25 cellular contexts compared by ENCODE assay signal in genomic region chr13:110154370-110155031, GRCh38.
DNase-seq lines count a peak whose midpoint lies in the region; ATAC-seq and TF ChIP-seq lines count a peak whose summit lies in the region.
"Had no signal": no experiment of that assay in that cellular context is flagged by ENCODE, and none has a peak within 500 bp of the region (broad histone marks: within the 10 kb centered on the region; RNA-seq: fewer than 3 reads in every experiment).

No MANE protein-coding gene starts in this region.

- H3K9me3 Mint-ChIP-seq in activated T-helper 17 cell treated with anti-CD3 and anti-CD28 coated beads, Interleukin-2, amount 50 U/mL, for 72 hours = no peaks in the 10 kb centered on the region
- no peaks in the 10 kb centered on the region for H3K9me3 Mint-ChIP-seq in neural progenitor cell

- no peaks in the 10 kb centered on the region for H3K79me2 ChIP-seq in neural progenitor cell (ENCODE audit: low read depth)

- no peaks in the 10 kb centered on the region for H3K4me1 Mint-ChIP-seq in activated T-helper 17 cell treated with anti-CD3 and anti-CD28 coated beads, Interleukin-2, amount 50 U/mL, for 72 hours
- no peaks in the 10 kb centered on the region for H3K4me1 Mint-ChIP-seq in neural progenitor cell
- H3K4me1 Mint-ChIP-seq: CD4-positive, CD25-positive, alpha-beta regulatory T cell; naive B cell had no signal

- no peak overlapping the region for H4K8ac ChIP-seq in mesenchymal stem cell (ENCODE audit: low read length)

- no peak overlapping the region for H3K18ac ChIP-seq in mesenchymal stem cell (ENCODE audit: low read depth in 1 of 2, low read length in 2 of 2)

- H2BK15ac ChIP-seq in mesenchymal stem cell (ENCODE audit: low read depth, poor library complexity, severe bottlenecking) = no peak overlapping the region

- H3K9me3 ChIP-seq in HEK293 (ENCODE audit: control insufficient read depth, insufficient read depth, low read depth, low read length) (no peaks in the 10 kb centered on the region), neural progenitor cell (ENCODE audit: low read depth) (no peaks in the 10 kb centered on the region), mesenchymal stem cell (ENCODE audit: control insufficient read depth, low read length) (peaks cover 9% of the 10 kb centered on the region)
- H3K9me3 ChIP-seq: adrenal gland, body of pancreas, gastrocnemius medialis, psoas muscle had no signal

- CTCF ChIA-PET in HEK293 (lab: Yijun Ruan, JAX) = no interaction called here

- H3K4me3 ChIP-seq in HEK293 (ENCODE audit: low read depth, low read length) (no peak overlapping the region), neural progenitor cell (no peak overlapping the region), mesenchymal stem cell (ENCODE audit: insufficient read depth in 1 of 2, low read depth in 1 of 2, low read length in 2 of 2) (no peak overlapping the region)
- H3K4me3 ChIP-seq: adrenal gland, body of pancreas, gastrocnemius medialis, psoas muscle had no signal

- peaks cover 11% of the 10 kb centered on the region for H3K79me1 ChIP-seq in mesenchymal stem cell (replicated peaks; ENCODE audit: low read length, poor library complexity, severe bottlenecking)

- H3K27ac ChIP-seq in HEK293 (ENCODE audit: extremely low read depth, low read depth, low read length) (no peak overlapping the region), neural progenitor cell (no peak overlapping the region), mesenchymal stem cell (ENCODE audit: low read length, poor library complexity, severe bottlenecking) (no peak overlapping the region)
- H3K27ac ChIP-seq: adrenal gland, body of pancreas, gastrocnemius medialis, psoas muscle had no signal

- H3K27me3 ChIP-seq in neural progenitor cell = no peaks in the 10 kb centered on the region
- no peaks in the 10 kb centered on the region for H3K27me3 ChIP-seq in mesenchymal stem cell (ENCODE audit: control insufficient read depth in 1 of 2, insufficient read depth in 1 of 2, low read length in 2 of 2)
- H3K27me3 ChIP-seq: adrenal gland, body of pancreas, gastrocnemius medialis had no signal

- no peaks in the 10 kb centered on the region for H3K27me3 Mint-ChIP-seq in activated T-helper 17 cell treated with anti-CD3 and anti-CD28 coated beads, Interleukin-2, amount 50 U/mL, for 72 hours
- peaks cover 2% of the 10 kb centered on the region for H3K27me3 Mint-ChIP-seq in neural progenitor cell (ENCODE audit: insufficient read depth, low read depth)
- H3K27me3 Mint-ChIP-seq: naive B cell had no signal

- no peak overlapping the region for H3K9ac ChIP-seq in neural progenitor cell
- no peak overlapping the region for H3K9ac ChIP-seq in mesenchymal stem cell (ENCODE audit: low read length)

- peaks cover 0 to 17% of the 10 kb centered on the region in 2 experiments; a peak in 1 of 3 replicates for H3K36me3 ChIP-seq in HEK293 (ENCODE audit: control insufficient read depth in 2 of 2, insufficient read depth in 1 of 2, low read length in 2 of 2)
- H3K36me3 ChIP-seq in neural progenitor cell = no peaks in the 10 kb centered on the region
- peaks cover 61 to 87% of the 10 kb centered on the region in 2 experiments for H3K36me3 ChIP-seq in mesenchymal stem cell (ENCODE audit: control insufficient read depth in 1 of 2, insufficient read depth in 2 of 2, low read depth in 1 of 2, low read length in 2 of 2)

- H2BK12ac ChIP-seq in mesenchymal stem cell (ENCODE audit: low read length in 2 of 2) = peak overlapping the region in 1 of 2 experiments; percentile 21

- WGBS in mesenchymal stem cell = 93% methylated on average over 7 of the region's 8 CpGs

- H3K4me2 ChIP-seq in neural progenitor cell (no peak overlapping the region), mesenchymal stem cell (ENCODE audit: low read length, poor library complexity, severe bottlenecking) (no peak overlapping the region)

- H3K4me1 ChIP-seq in HEK293 (ENCODE audit: control insufficient read depth, insufficient read depth, low read length) (no peaks in the 10 kb centered on the region), neural progenitor cell (no peaks in the 10 kb centered on the region), mesenchymal stem cell (ENCODE audit: control insufficient read depth, insufficient read depth, low read depth, low read length) (peaks cover 6% of the 10 kb centered on the region)
- H3K4me1 ChIP-seq: gastrocnemius medialis, psoas muscle had no signal

- no peak overlapping the region for H2AK5ac ChIP-seq in mesenchymal stem cell (ENCODE audit: low read length, severe bottlenecking)

- H3K23ac ChIP-seq in mesenchymal stem cell (ENCODE audit: low read length in 2 of 2) = no peak overlapping the region

- H3K4me3 Mint-ChIP-seq in activated T-helper 17 cell treated with anti-CD3 and anti-CD28 coated beads, Interleukin-2, amount 50 U/mL, for 72 hours = no peak overlapping the region
- H3K4me3 Mint-ChIP-seq in neural progenitor cell = no peak overlapping the region
- H3K4me3 Mint-ChIP-seq: activated CD8-positive, alpha-beta T cell treated with anti-CD3 and anti-CD28 coated beads, Interleukin-2, amount 10 ng/mL, durations not matched to agents 7 days and 5 days; CD4-positive, CD25-positive, alpha-beta regulatory T cell; naive B cell had no signal

- no peak overlapping the region for H3K14ac ChIP-seq in mesenchymal stem cell (ENCODE audit: low read length in 2 of 2)

- no peaks in the 10 kb centered on the region for H4K20me1 ChIP-seq in neural progenitor cell (ENCODE audit: low read depth)

- no peak overlapping the region for H4K91ac ChIP-seq in mesenchymal stem cell (ENCODE audit: low read length)

- no peaks in the 10 kb centered on the region for H3F3A ChIP-seq in neural progenitor cell (ENCODE audit: low read depth)

- DNase-seq in SIG-M5 treated with dmso at 0.1 percent for 504 hours (lab: John Stamatoyannopoulos, UW; ENCODE audit: unreplicated experiment) = peak; percentile 26
- DNase-seq in SIG-M5 (lab: John Stamatoyannopoulos, UW) = no peak
- no peak for DNase-seq in neural progenitor cell (ENCODE audit: low spot score)
- DNase-seq in mesenchymal stem cell = no peak
- DNase-seq in cerebellar cortex (ENCODE audit: low spot score) = no peak
- DNase-seq: 8988T; activated CD8-positive, alpha-beta T cell treated with anti-CD3 and anti-CD28 coated beads, Interleukin-2, amount 10 ng/mL, durations not matched to agents 7 days and 5 days; adrenal gland; body of pancreas; Calu3; CD4-positive, CD25-positive, alpha-beta regulatory T cell; cerebellar nuclear complex; DMS79; gastrocnemius medialis; kidney; naive B cell; NCI-H1092; NCI-H1694 treated with DMSO at 0.1 percent for 48 hours; occipital lobe; psoas muscle; stimulated activated CD4-positive, alpha-beta T cell treated with anti-CD3 and anti-CD28 coated beads, Interleukin-4, amount 100 ng/mL, for 4 hours had no signal

- no peak overlapping the region for H2BK5ac ChIP-seq in mesenchymal stem cell (ENCODE audit: low read depth, low read length, poor library complexity, severe bottlenecking)

- H3K36me3 Mint-ChIP-seq in activated T-helper 17 cell treated with anti-CD3 and anti-CD28 coated beads, Interleukin-2, amount 50 U/mL, for 72 hours (ENCODE audit: low read depth) = no peaks in the 10 kb centered on the region
- peaks cover 33% of the 10 kb centered on the region for H3K36me3 Mint-ChIP-seq in neural progenitor cell
- H3K36me3 Mint-ChIP-seq: CD4-positive, CD25-positive, alpha-beta regulatory T cell; naive B cell had no signal

- H2AFZ ChIP-seq in neural progenitor cell (replicated peaks) (no peak overlapping the region), mesenchymal stem cell (ENCODE audit: low read depth, low read length) (no peak overlapping the region)

- H3K4ac ChIP-seq in mesenchymal stem cell (ENCODE audit: low read depth in 1 of 2, low read length in 2 of 2) = no peak overlapping the region

- ATAC-seq in activated T-helper 17 cell treated with anti-CD3 and anti-CD28 coated beads, Interleukin-2, amount 50 U/mL, for 72 hours (replicated peaks) = peak; percentile 60
- no peak for ATAC-seq in GM19023 (IDR thresholded peaks at IDR 0.05; ENCODE audit: unreplicated experiment)
- ATAC-seq: activated CD8-positive, alpha-beta T cell treated with anti-CD3 and anti-CD28 coated beads, Interleukin-2, amount 10 ng/mL, durations not matched to agents 7 days and 5 days; body of pancreas; gastrocnemius medialis; HCT116; psoas muscle had no signal

- H3K27ac Mint-ChIP-seq in activated T-helper 17 cell treated with anti-CD3 and anti-CD28 coated beads, Interleukin-2, amount 50 U/mL, for 72 hours = no peak overlapping the region
- H3K27ac Mint-ChIP-seq in neural progenitor cell = peak overlapping the region; percentile 72
- H3K27ac Mint-ChIP-seq: activated CD8-positive, alpha-beta T cell treated with anti-CD3 and anti-CD28 coated beads, Interleukin-2, amount 10 ng/mL, durations not matched to agents 7 days and 5 days; CD4-positive, CD25-positive, alpha-beta regulatory T cell; naive B cell had no signal

- TF ChIP-seq CTCF in HEK293 (tag by site-specific recombination; IDR thresholded peaks at IDR 0.05) = no peak
- no peak for TF ChIP-seq CTCF in neural progenitor cell (IDR thresholded peaks at IDR 0.05)

- H2BK120ac ChIP-seq in mesenchymal stem cell (ENCODE audit: low read depth, low read length) = no peak overlapping the region

- POLR2A ChIA-PET in HEK293 (lab: Yijun Ruan, JAX) = no interaction called here

TF ChIP-seq in HEK293, 187 proteins besides CTCF, POLR2A, EP300 and RAD21:
- TF ChIP-seq GLIS2 (tag by site-specific recombination; IDR thresholded peaks at IDR 0.05) (no peak), ZNF394 (tag by site-specific recombination; IDR thresholded peaks at IDR 0.05; ENCODE audit: borderline replicate concordance) (peak; percentile 61; the same call in 1 of the 2 replicates)
